ENCODE assay signal across 8 cellular contexts in genomic region chr10:62326134-62326533, GRCh38. TPM values are rescaled to one million over a fixed set of nuclear protein-coding genes. Genes with fewer than 3 reads are reported as not detected.
"Had no signal": no experiment of that assay in that cellular context is flagged by ENCODE, and none has a peak within 500 bp of the region (broad histone marks: within the 10 kb centered on the region; RNA-seq: fewer than 3 reads in every experiment).

No MANE protein-coding gene starts in this region.

- H3K4me1 Mint-ChIP-seq: H9 had no signal

- H3K4me3 Mint-ChIP-seq: H9 had no signal

- ATAC-seq: K562 had no signal

- H3K9me3 Mint-ChIP-seq: H9 had no signal

- FAIRE-seq: HTR-8/SVneo, K562 had no signal

- H3K27ac Mint-ChIP-seq: H9 had no signal

- DNase-seq: GM23248, GOT3, H9, HCEC 1CT, IMR-90 had no signal

RNA-seq across cellular contexts. Expression of gene ZNF365, which starts 48.0 kb away (rescaled TPM):
- total RNA-seq: HT-29 had no signal
